Comparison of ENCODE assay signal across 1 cellular context in genomic region chr16:23145608-23146007, GRCh38.
TF ChIP-seq lines count a peak whose summit lies in the region.

No MANE protein-coding gene starts in this region.

TF ChIP-seq in GM23338, 12 proteins besides CTCF, POLR2A, EP300 and RAD21 (continued from another document):
- TF ChIP-seq ZNF462 (CRISPR knock-in tag; IDR thresholded peaks at IDR 0.05), result no peak
- TF ChIP-seq NANOG (IDR thresholded peaks at IDR 0.05; ENCODE audit: borderline replicate concordance), result no peak
- TF ChIP-seq REST (IDR thresholded peaks at IDR 0.05; ENCODE audit: unreplicated experiment), result no peak
- TF ChIP-seq ZNF114 (CRISPR knock-in tag; IDR thresholded peaks at IDR 0.05), result no peak
- no peak for TF ChIP-seq EZH2 (IDR thresholded peaks at IDR 0.05; ENCODE audit: low read depth, unreplicated experiment)
- TF ChIP-seq CREB1 (CRISPR knock-in tag; IDR thresholded peaks at IDR 0.05; ENCODE audit: low read depth), result no peak
